Comparison of ENCODE assay signal across 8 cellular contexts in the genomic region with DNA sequence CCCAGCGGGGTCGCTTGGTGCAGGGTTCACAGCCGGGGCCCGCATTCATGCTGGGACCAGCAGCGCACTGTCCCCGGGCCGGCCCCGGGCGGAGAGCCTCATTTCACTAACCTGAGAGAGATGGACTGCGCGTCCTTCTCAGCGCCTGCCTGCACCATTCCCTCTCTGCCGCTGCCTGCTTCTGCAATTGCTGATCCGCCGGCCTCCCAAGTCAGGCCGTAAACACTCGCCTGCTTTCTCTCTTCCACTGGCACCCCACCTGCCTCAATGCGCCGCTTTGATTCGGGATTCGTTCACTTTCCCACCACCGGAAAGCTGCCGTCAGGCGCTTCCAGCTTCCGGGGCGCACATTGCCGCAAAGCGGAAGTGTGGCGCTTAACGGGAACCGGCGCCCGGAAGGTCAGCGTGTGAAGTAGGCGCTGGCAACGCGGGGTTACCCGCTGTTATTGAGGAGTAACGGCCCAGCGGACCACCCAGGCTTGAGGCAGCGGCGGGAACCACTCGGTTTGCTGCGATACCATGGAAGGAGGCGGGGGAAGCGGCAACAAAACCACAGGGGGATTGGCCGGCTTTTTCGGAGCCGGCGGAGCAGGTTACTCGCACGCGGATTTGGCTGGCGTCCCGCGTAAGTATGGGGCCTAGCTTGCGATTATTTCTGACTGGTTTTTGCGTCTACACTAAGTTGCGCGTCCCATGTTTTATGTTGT. TPM values are rescaled to one million over a fixed set of nuclear protein-coding genes. Genes with fewer than 3 reads are reported as not detected.
DNase-seq lines count a peak whose midpoint lies in the region; TF ChIP-seq lines count a peak whose summit lies in the region.
"Not testable (repeated sequence)": the region's sequence is repeated elsewhere in the genome, so short reads cannot be mapped to it uniquely, and the experiment has no call there.

Gene TIMM23, plus strand, starts transcription at position 384 of the 707 bp plus-strand sequence. Its CDS starts 136 bp downstream, at position 520.

- peaks cover 37% of the 10 kb centered on the region for H3K4me1 Mint-ChIP-seq in HFFc6 (ENCODE audit: low read depth)
- H3K4me1 Mint-ChIP-seq in activated naive CD8-positive, alpha-beta T cell (ENCODE audit: low read depth) = peaks cover 44% of the 10 kb centered on the region
- H3K4me1 Mint-ChIP-seq in glutamatergic neuron (ENCODE audit: low read depth, unreplicated experiment) = not testable (repeated sequence)

- H3K4me3 Mint-ChIP-seq in HFFc6 (peak within 1 kb of the TSS; percentile 100), glutamatergic neuron (ENCODE audit: unreplicated experiment) (peak within 1 kb of the TSS; percentile 99)
- peak within 1 kb of the TSS; percentile 99 for H3K4me3 Mint-ChIP-seq in activated naive CD8-positive, alpha-beta T cell

- TF ChIP-seq CTCF in GM06990 (IDR thresholded peaks at IDR 0.05; ENCODE audit: insufficient read depth, low read length, poor library complexity, severe bottlenecking); HFFc6 (IDR thresholded peaks at IDR 0.05); glutamatergic neuron (IDR thresholded peaks at IDR 0.05; ENCODE audit: partially characterized antibody, unreplicated experiment); subcutaneous adipose tissue (IDR thresholded peaks at IDR 0.05; ENCODE audit: low read depth): not testable (repeated sequence)

- H3K36me3 ChIP-seq in GM06990 (ENCODE audit: control insufficient read depth, insufficient read depth, low read length) = not testable (repeated sequence)

- not testable (repeated sequence) for H3K36me3 Mint-ChIP-seq in HFFc6 (ENCODE audit: low read depth); activated naive CD8-positive, alpha-beta T cell; glutamatergic neuron (ENCODE audit: unreplicated experiment)

- H3K27me3 Mint-ChIP-seq in HFFc6 (ENCODE audit: insufficient read depth); activated naive CD8-positive, alpha-beta T cell; glutamatergic neuron (ENCODE audit: unreplicated experiment): not testable (repeated sequence)

- DNase-seq in GM06990 (ENCODE audit: extremely low read depth, insufficient read length) (peak; percentile 81), HFFc6 (peak; percentile 85), NCI-H1092 treated with DMSO at 0.1 percent for 48 hours (lab: John Stamatoyannopoulos, UW) (peak; percentile 64), SW 1271 (lab: John Stamatoyannopoulos, UW) (peak; percentile 53 to 68), glutamatergic neuron (peak; percentile 90), occipital lobe (lab: John Stamatoyannopoulos, UW) (peak; percentile 88)

- not testable (repeated sequence) for H3K9me3 Mint-ChIP-seq in HFFc6; activated naive CD8-positive, alpha-beta T cell (ENCODE audit: low read depth); glutamatergic neuron (ENCODE audit: unreplicated experiment)

- not testable (repeated sequence) for H3K27me3 ChIP-seq in GM06990 (replicated peaks; ENCODE audit: control insufficient read depth, insufficient read depth, low read length)

- H3K27ac Mint-ChIP-seq in HFFc6 (peak within 1 kb of the TSS; percentile 98), glutamatergic neuron (ENCODE audit: unreplicated experiment) (peak within 1 kb of the TSS; percentile 96)
- peak within 1 kb of the TSS; percentile 95 for H3K27ac Mint-ChIP-seq in activated naive CD8-positive, alpha-beta T cell

- H3K4me3 ChIP-seq in GM06990 (replicated peaks; ENCODE audit: low read depth, low read length) = peak within 1 kb of the TSS; percentile 82

RNA-seq across cellular contexts. Expression of gene TIMM23, which starts in this region (rescaled TPM):
- 10 to 100 TPM; 89.2 to 99.3 (median 96.4) TPM for total RNA-seq in HFFc6 (2021; fragmentation: NEBNext Ultra II Directional; extraction: Animal tissue kit (Norgen Biotek cat#: 25700))
- total RNA-seq in glutamatergic neuron (ENCODE audit: unreplicated experiment) (56.0 TPM), occipital lobe (52.7 TPM), subcutaneous adipose tissue (10 to 100 TPM; 36.0 to 87.7 (median 43.5) TPM)

Comparison
In these comparisons a context has a peak if more than half of its experiments do, and no peak if none do; other contexts are left out.
1. Peak in every context shown above with its lines: DNase-seq and H3K4me3 ChIP-seq.